ENCODE assay signal across 28 cellular contexts in the genomic region with DNA sequence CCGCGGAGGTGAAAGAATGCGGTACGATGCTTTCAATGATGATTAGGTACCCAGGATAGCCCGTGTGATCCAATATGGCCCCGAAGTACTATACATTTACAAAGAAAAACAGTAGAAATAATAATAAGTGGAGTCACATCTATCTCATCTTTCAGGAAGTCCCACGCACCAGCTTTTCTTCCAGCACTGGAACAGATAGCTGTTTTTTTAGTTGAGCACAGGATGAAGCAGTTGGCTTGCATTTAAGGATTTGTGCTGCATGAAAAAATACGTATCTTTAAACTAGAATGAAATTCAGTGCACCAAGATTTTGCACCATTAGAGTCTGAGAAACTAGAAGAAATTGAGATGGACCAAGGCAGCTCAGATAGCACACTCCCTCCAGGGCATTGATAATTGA.
"Had no signal": no experiment of that assay in that cellular context is flagged by ENCODE, and none has a peak within 500 bp of the region (broad histone marks: within the 10 kb centered on the region; RNA-seq: fewer than 3 reads in every experiment).

No MANE protein-coding gene starts in this region.

- H3K27ac Mint-ChIP-seq: immature natural killer cell, memory B cell, natural killer cell, nephron progenitor cell, neural progenitor cell, type B pancreatic cell had no signal

- H3K9me3 ChIP-seq: heart left ventricle, left ventricle myocardium inferior, pancreas, prostate gland, stomach, suprapubic skin, tibial nerve, uterus had no signal

- H2AFZ ChIP-seq: neural progenitor cell had no signal

- H3K4me3 Mint-ChIP-seq: immature natural killer cell; memory B cell; natural killer cell; nephron progenitor cell; neural progenitor cell; stimulated activated naive B cell treated with anti-CD40 and anti-IgM and Interleukin-4, amounts not matched to agents 10 μg/mL and 1 μg/mL and 100 μg/mL, for 72 hours; type B pancreatic cell had no signal

- FAIRE-seq: pancreas had no signal

- H3K27ac ChIP-seq: heart left ventricle, left ventricle myocardium inferior, neural progenitor cell, pancreas, prostate gland, skin epidermis, stomach, suprapubic skin, tibial nerve, uterus had no signal

- H3K4me2 ChIP-seq: neural progenitor cell had no signal

- H3K9ac ChIP-seq: neural progenitor cell had no signal

- H3K4me1 ChIP-seq: left ventricle myocardium inferior, pancreas, prostate gland, stomach, uterus had no signal

- H3K27me3 Mint-ChIP-seq: memory B cell had no signal

- H3K9me3 Mint-ChIP-seq: natural killer cell, nephron progenitor cell, type B pancreatic cell had no signal

- H3K36me3 Mint-ChIP-seq: immature natural killer cell; memory B cell; naive B cell; natural killer cell; neural progenitor cell; stimulated activated naive B cell treated with anti-CD40 and anti-IgM and Interleukin-4, amounts not matched to agents 10 μg/mL and 1 μg/mL and 100 μg/mL, for 72 hours; type B pancreatic cell had no signal

- DNase-seq: heart left ventricle; hypothalamus; immature natural killer cell; islet precursor cell; left ventricle myocardium inferior; midbrain; naive B cell; natural killer cell; nephron progenitor cell; pancreas; posterior cingulate gyrus; retina; right cardiac atrium; stimulated activated CD4-positive, alpha-beta T cell treated with anti-CD3 and anti-CD28 coated beads, Interleukin-12 subunit alpha, Interleukin-12 subunit beta, amount 100 ng/mL, for 4 hours; stimulated activated CD4-positive, alpha-beta T cell treated with anti-CD3 and anti-CD28 coated beads, Interleukin-15, amount 100 ng/mL, for 24 hours; stimulated activated CD4-positive, alpha-beta T cell treated with anti-CD3 and anti-CD28 coated beads, Interleukin-2, amount 100 ng/mL, for 24 hours; stimulated activated CD4-positive, alpha-beta T cell treated with anti-CD3 and anti-CD28 coated beads, Interleukin-4, amount 100 ng/mL, for 1 hour; stimulated activated naive B cell treated with anti-CD40 and anti-IgM and Interleukin-4, amounts not matched to agents 10 μg/mL and 1 μg/mL and 100 μg/mL, for 72 hours; stimulated activated naive CD8-positive, alpha-beta T cell treated with anti-CD3 and anti-CD28 coated beads, Interleukin-15, Interleukin-2, amounts not matched to agents 100 U/mL and 50 U/mL, for 24 hours; stomach; uterus had no signal

- H3K36me3 ChIP-seq: heart left ventricle, left ventricle myocardium inferior, neural progenitor cell, pancreas, prostate gland, stomach, suprapubic skin, tibial nerve, uterus had no signal

- H3K4me3 ChIP-seq: heart left ventricle, left ventricle myocardium inferior, neural progenitor cell, pancreas, prostate gland, skin epidermis, stomach, suprapubic skin, tibial nerve, uterus had no signal

- H3K27me3 ChIP-seq: heart left ventricle, neural progenitor cell, pancreas, stomach, tibial nerve, uterus had no signal

- H3K4me1 Mint-ChIP-seq: immature natural killer cell, memory B cell, naive B cell, natural killer cell had no signal
